9 cellular contexts compared by ENCODE assay signal in genomic region chr9:12785251-12785880, GRCh38. TPM values are rescaled to one million over a fixed set of nuclear protein-coding genes. Genes with fewer than 3 reads are reported as not detected.
DNase-seq lines count a peak whose midpoint lies in the region; ATAC-seq and TF ChIP-seq lines count a peak whose summit lies in the region.
"Had no signal": no experiment of that assay in that cellular context is flagged by ENCODE, and none has a peak within 500 bp of the region (broad histone marks: within the 10 kb centered on the region; RNA-seq: fewer than 3 reads in every experiment).

No MANE protein-coding gene starts in this region.

- H3K27me3 ChIP-seq in Panc1 (ENCODE audit: control insufficient read depth, insufficient read depth, low read length) (no peaks in the 10 kb centered on the region), gastroesophageal sphincter (no peaks in the 10 kb centered on the region), psoas muscle (ENCODE audit: insufficient read depth in 3 of 3, low read length in 2 of 3) (no peaks in the 10 kb centered on the region)

- no peak for TF ChIP-seq EP300 in gastroesophageal sphincter (IDR thresholded peaks at IDR 0.05)

- WGBS in gastroesophageal sphincter (ENCODE audit: low coverage in 1 of 2), 2 donors: 25 to 37% methylated on average over 1 to 2 of the region's 3 CpGs
- 39 to 45% (median 41%) methylated on average over 3 of the region's 3 CpGs for WGBS in psoas muscle, 3 donors

- intact Hi-C loops in Panc1 (cut with micrococcal nuclease; ENCODE audit: unreplicated experiment): no loop called here
- intact Hi-C loops in psoas muscle (cut with DNase I): no loop called here

- TF ChIP-seq POLR2A in gastroesophageal sphincter (IDR thresholded peaks at IDR 0.05): no peak

- DNase-seq in EL (peak; percentile 44), Panc1 (ENCODE audit: low read depth, low spot score) (no peak), psoas muscle (no peak), HPDE6-E6E7 (ENCODE audit: extremely low spot score) (no peak)
- DNase-seq in stimulated activated CD4-positive, alpha-beta T cell treated with anti-CD3 and anti-CD28 coated beads, Interleukin-1b, Interleukin-23, amount 100 ng/mL, for 48 hours: no peak

- TF ChIP-seq CTCF in Panc1 (IDR thresholded peaks at IDR 0.05) (no peak), gastroesophageal sphincter (IDR thresholded peaks at IDR 0.05) (no peak), psoas muscle (IDR thresholded peaks at IDR 0.05) (no peak)

- H3K4me1 ChIP-seq in Panc1 (ENCODE audit: control insufficient read depth, insufficient read depth, low read length) (peaks cover 15% of the 10 kb centered on the region; the same call in 1 of the 2 replicates), gastroesophageal sphincter (peaks cover 7 to 55% (median 14%) of the 10 kb centered on the region in 3 donors), psoas muscle (peaks cover 4% of the 10 kb centered on the region)

- POLR2A ChIA-PET in Panc1 (lab: Charles Lee): no interaction called here

- H3K9me3 ChIP-seq in Panc1 (ENCODE audit: control insufficient read depth, insufficient read depth, low read depth, low read length) (no peaks in the 10 kb centered on the region), gastroesophageal sphincter (peaks cover 0 to 8% (median 0%) of the 10 kb centered on the region in 3 donors), psoas muscle (no peaks in the 10 kb centered on the region)

- H3K4me3 ChIP-seq in Panc1 (ENCODE audit: low read depth in 2 of 2, low read length in 2 of 2) (peak overlapping the region in 1 of 2 experiments; percentile 35; a peak in 2 of 4 replicates), gastroesophageal sphincter (no peak overlapping the region), psoas muscle (no peak overlapping the region)

- CTCF ChIA-PET in Panc1 (lab: Charles Lee): interaction anchor here (0.6 kb wide), 1 partner anchor 190 kb away, joined by 4 read pairs; no protein-coding TSS in a partner anchor

- ATAC-seq in Panc1 (peak; percentile 79), gastroesophageal sphincter (peak; percentile 73), psoas muscle (no peak), HG03159 (IDR thresholded peaks at IDR 0.05; ENCODE audit: unreplicated experiment) (no peak), HG03565 (IDR thresholded peaks at IDR 0.05; ENCODE audit: unreplicated experiment) (no peak)

- H3K36me3 ChIP-seq in Panc1 (ENCODE audit: control insufficient read depth, insufficient read depth, low read length) (no peaks in the 10 kb centered on the region), gastroesophageal sphincter (no peaks in the 10 kb centered on the region), psoas muscle (ENCODE audit: insufficient read depth in 1 of 2, low read depth in 1 of 2) (no peaks in the 10 kb centered on the region)

- in situ Hi-C loops in Panc1 (cut with HindIII; ENCODE audit: low pct_unique_long_range_greater_than_20kb, low sequenced_read_pairs): no loop called here

- H3K27ac ChIP-seq in Panc1 (ENCODE audit: low read length) (peak overlapping the region; percentile 88), gastroesophageal sphincter (peak overlapping the region; percentile 77 to 81 (median 80)), psoas muscle (peak overlapping the region; percentile 12)

- BruUV-seq in Panc1 (replicated peaks; lab: Mats Ljungman, UMichigan): no TSS peak

RNA-seq across cellular contexts. Expression of gene LURAP1L, which starts 10.5 kb away (rescaled TPM):
- 6.8 TPM for total RNA-seq in Panc1 (2021; ENCODE audit: unreplicated experiment)
- 4.3 TPM for polyA plus RNA-seq in Panc1 (2012; ENCODE audit: insufficient read length)
- total RNA-seq in gastroesophageal sphincter: 10 to 100 TPM; 13.7 to 29.6 (median 22.7) TPM
- total RNA-seq in psoas muscle: 1 to 10 TPM; 1.0 to 2.8 (median 2.2) TPM
- 1 to 10 TPM; 2.3 to 6.3 (median 2.7) TPM for polyA plus RNA-seq in psoas muscle
- total RNA-seq: OCI-LY7 had no signal

Comparison
In these comparisons a context has a peak if more than half of its experiments do, and no peak if none do; other contexts are left out.
1. ATAC-seq: peak in Panc1 (single experiment) and gastroesophageal sphincter (single experiment); none in psoas muscle (0 of 4), HG03159 (single experiment) and HG03565 (single experiment).
2. H3K27ac ChIP-seq: peak in every context shown above with its lines; median percentile 88 in Panc1; 80 in gastroesophageal sphincter; 12 in psoas muscle.